33 cellular contexts compared by ENCODE assay signal in genomic region chr20:44287272-44288097, GRCh38. TPM values are rescaled to one million over a fixed set of nuclear protein-coding genes. Genes with fewer than 3 reads are reported as not detected.
DNase-seq lines count a peak whose midpoint lies in the region; ATAC-seq and TF ChIP-seq lines count a peak whose summit lies in the region.
"Had no signal": no experiment of that assay in that cellular context is flagged by ENCODE, and none has a peak within 500 bp of the region (broad histone marks: within the 10 kb centered on the region; RNA-seq: fewer than 3 reads in every experiment).

No MANE protein-coding gene starts in this region.

- H3K79me2 ChIP-seq in mesendoderm (ENCODE audit: control insufficient read depth, insufficient read depth, low read length) = no peaks in the 10 kb centered on the region

- H3K4me2 ChIP-seq in mesendoderm (ENCODE audit: low read length) = no peak overlapping the region
- H3K4me2 ChIP-seq: BLaER1 had no signal

- H2AK5ac ChIP-seq in mesendoderm (ENCODE audit: low read length) = no peak overlapping the region

- no peak overlapping the region for H3K56ac ChIP-seq in mesendoderm (ENCODE audit: low read length)

- no peak overlapping the region for H3K9ac ChIP-seq in mesendoderm (ENCODE audit: low read length)
- H3K9ac ChIP-seq: BLaER1 had no signal

- no peak overlapping the region for H2BK120ac ChIP-seq in mesendoderm (ENCODE audit: low read depth, low read length)

- 64 to 67% methylated on average over 5 of the region's 5 CpGs for WGBS in body of pancreas, 2 donors
- WGBS in thyroid gland, 2 donors = 59 to 71% methylated on average over 5 of the region's 5 CpGs
- WGBS in mesendoderm (ENCODE audit: extremely low coverage, insufficient coverage, low lambda C conversion rate) = no CpG with 5 or more reads among the region's 5 CpGs

- peak; percentile 25 to 40 (median 36) for DNase-seq in body of pancreas
- peak; percentile 12 for DNase-seq in glomerular visceral epithelial cell (ENCODE audit: extremely low spot score)
- peak; percentile 52 to 64 for DNase-seq in left colon
- peak; percentile 57 to 78 for DNase-seq in thyroid gland
- DNase-seq in MV-4-11 (lab: John Stamatoyannopoulos, UW) = no peak
- no peak for DNase-seq in mesenteric fat pad (ENCODE audit: low spot score)
- no peak for DNase-seq in mesendoderm
- DNase-seq in NOMO-1 treated with DMSO at 0.1 percent for 48 hours (lab: John Stamatoyannopoulos, UW; ENCODE audit: unreplicated experiment) = no peak
- DNase-seq: activated CD4-positive, alpha-beta T cell treated with anti-CD3 and anti-CD28 coated beads, Interleukin-2, amount 50 U/mL, for 1 hour; activated CD4-positive, CD25-positive, alpha-beta regulatory T cell; activated gamma-delta T cell; activated T-cell treated with anti-CD3 and anti-CD28 coated beads, Interleukin-2, amount 50 U/mL, for 24 hours; DMS153; esophagus squamous epithelium; hypothalamus; left lung; NCI-H1092 treated with DMSO at 0.1 percent for 48 hours; NCI-H1694 treated with DMSO at 0.1 percent for 48 hours; NCI-H2171 had no signal

- H4K5ac ChIP-seq in mesendoderm (ENCODE audit: low read length) = no peak overlapping the region

- ATAC-seq in body of pancreas (peak; percentile 69), left colon (peak; percentile 78)
- ATAC-seq: gastroesophageal sphincter had no signal

- no peaks in the 10 kb centered on the region for H3K79me1 ChIP-seq in mesendoderm (ENCODE audit: low read length)

- TF ChIP-seq POLR2A in body of pancreas (IDR thresholded peaks at IDR 0.05) = no peak
- TF ChIP-seq POLR2A in thyroid gland (IDR thresholded peaks at IDR 0.05) = no peak

- H2BK15ac ChIP-seq in mesendoderm (replicated peaks; ENCODE audit: low read depth) = no peak overlapping the region

- TF ChIP-seq CTCF in body of pancreas (IDR thresholded peaks at IDR 0.05) (no peak), thyroid gland (IDR thresholded peaks at IDR 0.05) (no peak)

- H3K27ac ChIP-seq in body of pancreas (peak overlapping the region in 1 of 4 donors; percentile 21), thyroid gland (no peak overlapping the region), mesendoderm (ENCODE audit: low read depth, low read length) (no peak overlapping the region)
- H3K27ac ChIP-seq: BLaER1, esophagus squamous epithelium, gastroesophageal sphincter, left lung, SK-N-MC, suprapubic skin had no signal

- no peak overlapping the region for H2BK5ac ChIP-seq in mesendoderm (ENCODE audit: low read length)

- no peak overlapping the region for H4K8ac ChIP-seq in mesendoderm (ENCODE audit: low read depth, low read length)

- H3K18ac ChIP-seq in mesendoderm (ENCODE audit: low read length) = no peak overlapping the region

- H3K4ac ChIP-seq in mesendoderm (ENCODE audit: low read depth, low read length) = no peak overlapping the region

- H3K36me3 ChIP-seq in body of pancreas (replicated peaks in 1 of 2; ENCODE audit: insufficient read depth in 1 of 2, low read depth in 2 of 2) (no peaks in the 10 kb centered on the region), thyroid gland (no peaks in the 10 kb centered on the region), mesendoderm (ENCODE audit: control insufficient read depth, insufficient read depth, low read length) (no peaks in the 10 kb centered on the region)
- H3K36me3 ChIP-seq: HAP-1, left lung had no signal

- no peak overlapping the region for H3K4me3 ChIP-seq in body of pancreas
- no peak overlapping the region for H3K4me3 ChIP-seq in thyroid gland (replicated peaks in 1 of 3)
- no peak overlapping the region for H3K4me3 ChIP-seq in mesendoderm (ENCODE audit: low read length)
- H3K4me3 ChIP-seq: BLaER1, esophagus squamous epithelium, gastroesophageal sphincter, HAP-1, left lung, SK-N-MC, suprapubic skin had no signal

- H3K27me3 ChIP-seq in body of pancreas (no peaks in the 10 kb centered on the region), thyroid gland (no peaks in the 10 kb centered on the region), mesendoderm (ENCODE audit: insufficient read depth, low read length, poor library complexity) (no peaks in the 10 kb centered on the region)
- H3K27me3 ChIP-seq: BLaER1, esophagus squamous epithelium, gastroesophageal sphincter, left lung, suprapubic skin had no signal

- H3K4me1 ChIP-seq in body of pancreas (peaks cover 9% of the 10 kb centered on the region), thyroid gland (peaks cover 0 to 7% of the 10 kb centered on the region in 2 donors), mesendoderm (ENCODE audit: control insufficient read depth, low read depth, low read length) (no peaks in the 10 kb centered on the region)
- H3K4me1 ChIP-seq: BLaER1, esophagus squamous epithelium, gastroesophageal sphincter, HAP-1, left lung, suprapubic skin had no signal

- no peak overlapping the region for H3K23ac ChIP-seq in mesendoderm (ENCODE audit: low read length)

- H3K9me3 ChIP-seq in body of pancreas (no peaks in the 10 kb centered on the region), thyroid gland (no peaks in the 10 kb centered on the region)
- H3K9me3 ChIP-seq: esophagus squamous epithelium, gastroesophageal sphincter, HAP-1, left lung, suprapubic skin had no signal

- intact Hi-C loops in body of pancreas (cut with DNase I) (no loop called here), left colon (cut with DNase I, micrococcal nuclease) (no loop called here), thyroid gland (cut with DNase I) (no loop called here)

RNA-seq across cellular contexts. Expression of gene FITM2, which starts 23.5 kb away (rescaled TPM):
- total RNA-seq in body of pancreas (10 to 100 TPM in 1 of 2 donors, 1 to 10 TPM in 1; 7.0 to 17.1 TPM), left colon (10 to 100 TPM in 1 of 2 donors, 1 to 10 TPM in 1; 9.5 to 10.2 TPM), thyroid gland (10 to 100 TPM in 3 of 4 donors, 1 to 10 TPM in 1; 8.3 to 14.2 (median 12.6) TPM), mesenteric fat pad (28.5 TPM)
- polyA plus RNA-seq in mesendoderm (2013, experiment 1 of 2) = 1.1 TPM
- 1.0 TPM for polyA plus RNA-seq in mesendoderm (2013, experiment 2 of 2)

RNA-seq across cellular contexts. Expression of gene GDAP1L1, which starts 40.4 kb away (rescaled TPM):
- total RNA-seq in body of pancreas (not detected), left colon (not detected), thyroid gland (under 1 TPM in 1 of 4 donors, not detected in 3; 0.29 TPM), mesenteric fat pad (not detected)
- 2.6 TPM for polyA plus RNA-seq in mesendoderm (2013, experiment 1 of 2)
- polyA plus RNA-seq in mesendoderm (2013, experiment 2 of 2) = 2.5 TPM
- total RNA-seq: dermis microvascular lymphatic vessel endothelial cell; esophagus squamous epithelium; G401; left lung; naive thymus-derived CD8-positive, alpha-beta T cell; NCI-H460; skeletal muscle tissue; suprapubic skin; T-helper 1 cell treated with Interleukin-12 subunit alpha and Interleukin-12 subunit beta and Interleukin-4 antibody, amounts not matched to agents 30 ng/mL and 1 ng/mL, for 36 hours; ureter had no signal
- polyA plus RNA-seq: naive thymus-derived CD8-positive, alpha-beta T cell had no signal

RNA-seq across cellular contexts. Expression of gene R3HDML, which starts 49.4 kb away (rescaled TPM):
- total RNA-seq in body of pancreas (not detected), left colon (not detected), thyroid gland (not detected), mesenteric fat pad (not detected)
- polyA plus RNA-seq in mesendoderm (2013, experiment 1 of 2) = 0.03 TPM
- polyA plus RNA-seq in mesendoderm (2013, experiment 2 of 2) = not detected
- total RNA-seq: dermis microvascular lymphatic vessel endothelial cell; esophagus squamous epithelium; G401; gastroesophageal sphincter; mesothelial cell of epicardium; naive thymus-derived CD8-positive, alpha-beta T cell; NCI-H460; progenitor cell of endocrine pancreas; skeletal muscle tissue; suprapubic skin; T-helper 1 cell treated with Interleukin-12 subunit alpha and Interleukin-12 subunit beta and Interleukin-4 antibody, amounts not matched to agents 30 ng/mL and 1 ng/mL, for 36 hours; ureter had no signal
- polyA plus RNA-seq: naive thymus-derived CD8-positive, alpha-beta T cell had no signal

Comparison
In these comparisons a context has a peak if more than half of its experiments do, and no peak if none do; other contexts are left out.
1. DNase-seq: peak in body of pancreas (4 of 4), glomerular visceral epithelial cell (single experiment), left colon (2 of 2) and thyroid gland (2 of 2); none in MV-4-11 (single experiment), mesenteric fat pad (single experiment), mesendoderm (single experiment) and NOMO-1 treated with DMSO at 0.1 percent for 48 hours (single experiment).